In the genomic region with DNA sequence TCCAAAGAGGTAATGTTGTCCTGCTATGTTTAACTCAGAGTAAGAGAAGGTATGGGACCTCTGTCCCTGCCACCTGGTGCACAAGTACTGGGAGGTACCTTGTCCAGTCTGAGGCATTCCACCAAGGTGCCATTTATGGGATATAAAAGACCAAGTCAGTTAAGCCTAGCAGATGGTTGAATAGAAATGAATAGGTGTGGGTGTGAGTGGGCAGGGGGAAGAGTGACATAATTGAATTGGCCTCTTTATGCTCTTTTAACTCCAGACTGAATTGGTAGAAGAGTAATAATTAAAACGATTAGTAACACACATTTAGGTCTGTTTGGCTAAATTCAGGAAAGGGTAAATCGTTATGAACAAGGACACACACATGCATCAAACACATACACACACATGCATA, we compare ENCODE assay signal across 1 cellular context.
TF ChIP-seq lines count a peak whose summit lies in the region.

No MANE protein-coding gene starts in this region.

TF ChIP-seq in GM23338, 12 proteins besides CTCF, POLR2A, EP300 and RAD21 (continued from another document):
- TF ChIP-seq, protein P1, sequence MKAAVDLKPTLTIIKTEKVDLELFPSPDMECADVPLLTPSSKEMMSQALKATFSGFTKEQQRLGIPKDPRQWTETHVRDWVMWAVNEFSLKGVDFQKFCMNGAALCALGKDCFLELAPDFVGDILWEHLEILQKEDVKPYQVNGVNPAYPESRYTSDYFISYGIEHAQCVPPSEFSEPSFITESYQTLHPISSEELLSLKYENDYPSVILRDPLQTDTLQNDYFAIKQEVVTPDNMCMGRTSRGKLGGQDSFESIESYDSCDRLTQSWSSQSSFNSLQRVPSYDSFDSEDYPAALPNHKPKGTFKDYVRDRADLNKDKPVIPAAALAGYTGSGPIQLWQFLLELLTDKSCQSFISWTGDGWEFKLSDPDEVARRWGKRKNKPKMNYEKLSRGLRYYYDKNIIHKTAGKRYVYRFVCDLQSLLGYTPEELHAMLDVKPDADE (IDR thresholded peaks at IDR 0.05): no peak
- TF ChIP-seq ZNF114 (CRISPR knock-in tag; IDR thresholded peaks at IDR 0.05): no peak
- TF ChIP-seq STAT1 (IDR thresholded peaks at IDR 0.05; ENCODE audit: unreplicated experiment): no peak
- TF ChIP-seq POLR2AphosphoS5 (IDR thresholded peaks at IDR 0.05; ENCODE audit: low read depth): no peak
- no peak for TF ChIP-seq REST (IDR thresholded peaks at IDR 0.05; ENCODE audit: unreplicated experiment)
